In the genomic region with DNA sequence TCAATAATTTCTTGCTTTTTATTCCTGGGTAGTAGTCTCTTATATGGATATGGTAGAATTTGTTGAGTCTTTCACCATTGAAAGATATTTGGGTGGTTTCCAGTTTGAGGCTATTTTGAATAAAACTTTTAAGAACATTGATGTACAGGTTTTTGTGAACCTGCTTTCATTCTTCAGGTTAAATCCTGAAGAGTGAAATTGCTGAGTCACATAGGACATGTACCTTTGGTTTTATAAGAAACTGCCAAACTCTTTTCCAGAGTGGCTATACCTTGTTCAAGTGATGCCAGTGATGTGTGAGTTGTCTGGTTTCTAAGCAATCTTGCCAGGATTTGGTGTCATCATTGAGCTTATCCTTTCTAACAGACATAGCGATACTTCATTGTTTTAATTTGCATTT, we compare ENCODE assay signal across 18 cellular contexts.
DNase-seq lines count a peak whose midpoint lies in the region; ATAC-seq, FAIRE-seq and TF ChIP-seq lines count a peak whose summit lies in the region.
"Had no signal": no experiment of that assay in that cellular context is flagged by ENCODE, and none has a peak within 500 bp of the region (broad histone marks: within the 10 kb centered on the region; RNA-seq: fewer than 3 reads in every experiment).

No MANE protein-coding gene starts in this region.

- H3K9me2 ChIP-seq in GM23338 (ENCODE audit: insufficient read depth): no peaks in the 10 kb centered on the region

- H3K9me3 ChIP-seq in K562 (replicated peaks; ENCODE audit: control insufficient read depth, insufficient read depth, low read depth, low read length): no peaks in the 10 kb centered on the region
- no peaks in the 10 kb centered on the region for H3K9me3 ChIP-seq in testis
- no peaks in the 10 kb centered on the region for H3K9me3 ChIP-seq in breast epithelium
- H3K9me3 ChIP-seq: BLaER1, Caco-2 had no signal

- H3K4me2 ChIP-seq in GM23338 (no peak overlapping the region), K562 (ENCODE audit: insufficient read depth, low read length) (no peak overlapping the region)
- H3K4me2 ChIP-seq: BLaER1 had no signal

- TF ChIP-seq RAD21 in K562 (CRISPR knock-in tag; conservative IDR thresholded peaks at IDR 0.05 in 1 of 2, IDR thresholded peaks at IDR 0.05 in 1 of 2): no peak

- in situ Hi-C loops in K562 (cut with MboI): no loop called here

- H3K27me3 ChIP-seq in GM23338 (ENCODE audit: insufficient read depth) (no peaks in the 10 kb centered on the region), K562 (ENCODE audit: control insufficient read depth in 2 of 2, insufficient read depth in 2 of 2, low read length in 2 of 2) (no peaks in the 10 kb centered on the region), testis (no peaks in the 10 kb centered on the region), breast epithelium (no peaks in the 10 kb centered on the region)
- H3K27me3 ChIP-seq: BLaER1 had no signal

- TF ChIP-seq POLR2A in K562 (conservative IDR thresholded peaks at IDR 0.05) (no peak), testis (IDR thresholded peaks at IDR 0.05) (no peak), breast epithelium (IDR thresholded peaks at IDR 0.05) (no peak)

- peaks cover 6% of the 10 kb centered on the region; the same call in 2 of the 3 replicates for H3K36me3 Mint-ChIP-seq in GM23338 (ENCODE audit: low read depth)

- POLR2A ChIA-PET in K562 (lab: Yijun Ruan, JAX): no interaction called here

- H3K9ac ChIP-seq in K562 (ENCODE audit: insufficient read depth in 1 of 2, low read depth in 2 of 2, low read length in 2 of 2): no peak overlapping the region
- H3K9ac ChIP-seq: BLaER1 had no signal

- H3K27ac Mint-ChIP-seq in GM23338: peak overlapping the region; percentile 60
- H3K27ac Mint-ChIP-seq: CD8-positive, alpha-beta memory T cell; HFFc6 had no signal

- H3K36me3 ChIP-seq in GM23338 (ENCODE audit: insufficient read depth) (no peaks in the 10 kb centered on the region), K562 (ENCODE audit: control insufficient read depth, insufficient read depth, low read length) (no peaks in the 10 kb centered on the region), testis (ENCODE audit: low read depth, missing control alignments) (no peaks in the 10 kb centered on the region), breast epithelium (no peaks in the 10 kb centered on the region)

- H3K4me3 Mint-ChIP-seq in GM23338: no peak overlapping the region
- H3K4me3 Mint-ChIP-seq: CD8-positive, alpha-beta memory T cell; HFFc6 had no signal

- H3F3A ChIP-seq in GM23338 (replicated peaks; ENCODE audit: low read depth): no peaks in the 10 kb centered on the region

- ATAC-seq in GM23338: no peak
- ATAC-seq in K562: no peak
- ATAC-seq in GM21825 (IDR thresholded peaks at IDR 0.05; ENCODE audit: unreplicated experiment): no peak

- H3K79me2 ChIP-seq in GM23338 (replicated peaks; ENCODE audit: insufficient read depth) (no peaks in the 10 kb centered on the region), K562 (ENCODE audit: control insufficient read depth, insufficient read depth, low read length) (no peaks in the 10 kb centered on the region)

- intact Hi-C loops in K562 (cut with micrococcal nuclease): no loop called here
- intact Hi-C loops in testis (cut with DNase I; ENCODE audit: low total_unique reads): no loop called here
- intact Hi-C loops in breast epithelium (cut with DNase I; ENCODE audit: low total_unique reads): no loop called here

- peaks cover 10% of the 10 kb centered on the region; the same call in 1 of the 2 replicates for H3K4me1 ChIP-seq in GM23338 (ENCODE audit: insufficient read depth)
- no peaks in the 10 kb centered on the region; a peak in 1 of 5 replicates for H3K4me1 ChIP-seq in K562 (replicated peaks in 1 of 2; ENCODE audit: control insufficient read depth in 2 of 2, insufficient read depth in 2 of 2, low read length in 2 of 2)
- peaks cover 7% of the 10 kb centered on the region for H3K4me1 ChIP-seq in testis
- no peaks in the 10 kb centered on the region for H3K4me1 ChIP-seq in breast epithelium
- H3K4me1 ChIP-seq: Caco-2 had no signal

- no TSS peak for BruUV-seq in K562 (replicated peaks; lab: Mats Ljungman, UMichigan)

- peak; percentile 29 for DNase-seq in DMS53 (lab: John Stamatoyannopoulos, UW)
- DNase-seq in DMS53 treated with DMSO at 0.1 percent for 48 hours (lab: John Stamatoyannopoulos, UW; ENCODE audit: unreplicated experiment): no peak
- no peak for DNase-seq in GM23338 (ENCODE audit: low spot score)
- DNase-seq in K562 (ENCODE audit: extremely low read depth in 1 of 4, low spot score in 3 of 4): no peak
- DNase-seq in testis: no peak
- DNase-seq in NCI-H1436 (lab: John Stamatoyannopoulos, UW): no peak
- no peak for DNase-seq in breast epithelium (ENCODE audit: low spot score in 2 of 2)
- DNase-seq: AML-193; Caco-2; CD8-positive, alpha-beta memory T cell; DMS79; HCEC 1CT; HFFc6; Kasumi-1 had no signal

- H3K27ac ChIP-seq in GM23338 (ENCODE audit: low read depth) (no peak overlapping the region), K562 (ENCODE audit: extremely low read depth, low read depth, low read length) (no peak overlapping the region), testis (peak overlapping the region; percentile 12 to 34), breast epithelium (no peak overlapping the region)
- H3K27ac ChIP-seq: 22Rv1, BLaER1 had no signal

- H4K20me1 ChIP-seq in GM23338 (replicated peaks; ENCODE audit: insufficient read depth): no peaks in the 10 kb centered on the region
- no peaks in the 10 kb centered on the region for H4K20me1 ChIP-seq in K562 (replicated peaks; ENCODE audit: control insufficient read depth, insufficient read depth, low read length)
- H4K20me1 ChIP-seq: BLaER1 had no signal

- no peak for TF ChIP-seq EP300 in K562 (IDR thresholded peaks at IDR 0.05; ENCODE audit: low read length)

- H3K27me3 Mint-ChIP-seq in GM23338 (ENCODE audit: insufficient read depth, low read depth, poor library complexity): peaks cover 4% of the 10 kb centered on the region
- H3K27me3 Mint-ChIP-seq: CD8-positive, alpha-beta memory T cell had no signal

- peaks cover 2% of the 10 kb centered on the region; the same call in 1 of the 3 replicates for H3K9me3 Mint-ChIP-seq in GM23338
- H3K9me3 Mint-ChIP-seq: CD8-positive, alpha-beta memory T cell; HFFc6 had no signal

- WGBS in K562 (ENCODE audit: insufficient coverage, low coverage, missing lambda C conversion rate): 55% methylated on average over 1 of the region's 1 CpG
- WGBS in testis, 2 donors: 94 to 97% methylated on average over 1 of the region's 1 CpG

- H3K4me1 Mint-ChIP-seq in GM23338: peaks cover 19% of the 10 kb centered on the region

- no peaks in the 10 kb centered on the region for H3K9me1 ChIP-seq in K562 (ENCODE audit: control insufficient read depth, insufficient read depth, low read length)

- no peak for FAIRE-seq in K562 (lab: Jason Lieb, UNC)
- FAIRE-seq: GM12891 had no signal

- H3K4me3 ChIP-seq in GM23338 (no peak overlapping the region), K562 (no peak overlapping the region), testis (no peak overlapping the region), breast epithelium (no peak overlapping the region)
- H3K4me3 ChIP-seq: BLaER1 had no signal

- H2AFZ ChIP-seq in GM23338 (no peak overlapping the region), K562 (ENCODE audit: low read depth, low read length) (no peak overlapping the region)

- TF ChIP-seq CTCF in GM23338 (conservative IDR thresholded peaks at IDR 0.05; ENCODE audit: low read depth in 2 of 2) (no peak), K562 (IDR thresholded peaks at IDR 0.05 in 2 of 3, conservative IDR thresholded peaks at IDR 0.05 in 1 of 3; ENCODE audit: insufficient read depth in 2 of 3, low read depth in 1 of 3, low read length in 3 of 3) (no peak), testis (IDR thresholded peaks at IDR 0.05) (no peak), breast epithelium (IDR thresholded peaks at IDR 0.05) (no peak)

- CTCF ChIA-PET in K562 (lab: Yijun Ruan, JAX; ENCODE audit: low intra/inter-chr PET ratio): no interaction called here

TF ChIP-seq in GM23338, 12 proteins besides CTCF, POLR2A, EP300 and RAD21 (continues in another document):
- no peak for TF ChIP-seq ZNF331 (CRISPR knock-in tag; IDR thresholded peaks at IDR 0.05; ENCODE audit: low read depth)

TF ChIP-seq in K562, 482 proteins besides CTCF, POLR2A, EP300 and RAD21:
- 0 out of 2 replicates have a peak, but pooled peaks have one; percentile 22 for TF ChIP-seq MAFF (IDR thresholded peaks at IDR 0.05; ENCODE audit: low read length)
- no peak for TF ChIP-seq FUS (optimal IDR thresholded peaks at IDR 0.05; ENCODE audit: low read depth, low read length)
- TF ChIP-seq, protein P1, sequence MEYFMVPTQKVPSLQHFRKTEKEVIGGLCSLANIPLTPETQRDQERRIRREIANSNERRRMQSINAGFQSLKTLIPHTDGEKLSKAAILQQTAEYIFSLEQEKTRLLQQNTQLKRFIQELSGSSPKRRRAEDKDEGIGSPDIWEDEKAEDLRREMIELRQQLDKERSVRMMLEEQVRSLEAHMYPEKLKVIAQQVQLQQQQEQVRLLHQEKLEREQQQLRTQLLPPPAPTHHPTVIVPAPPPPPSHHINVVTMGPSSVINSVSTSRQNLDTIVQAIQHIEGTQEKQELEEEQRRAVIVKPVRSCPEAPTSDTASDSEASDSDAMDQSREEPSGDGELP (CRISPR knock-in tag; IDR thresholded peaks at IDR 0.05; ENCODE audit: borderline replicate concordance): no peak
- TF ChIP-seq NFE2L1 (tag; IDR thresholded peaks at IDR 0.05; ENCODE audit: borderline replicate concordance, low read depth): peak; percentile 55; the same call in 1 of the 2 replicates
- TF ChIP-seq ZNF140 (CRISPR knock-in tag; IDR thresholded peaks at IDR 0.05): no peak
- TF ChIP-seq ZNF316 (IDR thresholded peaks at IDR 0.05): peak; percentile 67
- TF ChIP-seq ARHGAP35 (IDR thresholded peaks at IDR 0.05; ENCODE audit: partially characterized antibody): no peak
- TF ChIP-seq TFAM (CRISPR knock-in tag; conservative IDR thresholded peaks at IDR 0.05): no peak
- TF ChIP-seq NFE2 (IDR thresholded peaks at IDR 0.05; ENCODE audit: low read depth): peak; percentile 71
- TF ChIP-seq C11orf30 (IDR thresholded peaks at IDR 0.05; ENCODE audit: low read depth): peak; percentile 52
- TF ChIP-seq MAFG (tag; conservative IDR thresholded peaks at IDR 0.05): peak; percentile 74

Comparison
In these comparisons a context has a peak if more than half of its experiments do, and no peak if none do; other contexts are left out.
1. H3K27ac ChIP-seq: peak in testis (2 of 2); none in GM23338 (single experiment), K562 (single experiment) and breast epithelium (0 of 2).